In the genomic region with DNA sequence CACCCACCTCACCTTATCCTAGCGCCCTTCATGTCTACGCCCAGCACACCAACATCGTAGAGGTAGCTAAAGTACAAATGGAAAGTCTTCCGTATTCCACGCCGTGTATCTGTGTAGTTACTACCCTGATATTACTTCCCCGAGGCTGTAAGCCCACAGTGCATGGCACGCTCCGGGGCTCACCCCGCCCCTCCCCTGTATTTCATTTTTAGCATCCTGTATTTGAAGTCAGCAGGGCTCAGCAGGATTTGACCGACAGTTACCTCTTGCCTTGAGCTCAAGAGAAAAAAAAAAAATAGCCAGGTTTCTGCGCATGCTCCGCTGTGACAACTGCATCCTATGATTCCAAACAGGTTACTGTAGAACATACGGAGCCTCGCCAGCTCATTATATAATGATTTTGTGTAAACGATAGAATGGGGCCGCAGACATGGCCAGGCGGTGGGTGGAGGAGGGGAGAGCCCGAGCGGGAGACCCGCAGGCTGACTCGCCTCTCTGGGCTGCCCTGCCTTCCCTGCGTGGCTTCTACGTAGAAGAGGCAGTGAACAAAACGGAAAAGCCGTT, we compare ENCODE assay signal across 1 cellular context.
A peak's percentile ranks its signal among the peaks of the same experiment; 100 is the strongest.
TF ChIP-seq lines count a peak whose summit lies in the region.

No MANE protein-coding gene starts in this region.

TF ChIP-seq in GM12878, 131 proteins besides CTCF, POLR2A, EP300 and RAD21 (continued from another document and continues in another):
- TF ChIP-seq, protein P1, sequence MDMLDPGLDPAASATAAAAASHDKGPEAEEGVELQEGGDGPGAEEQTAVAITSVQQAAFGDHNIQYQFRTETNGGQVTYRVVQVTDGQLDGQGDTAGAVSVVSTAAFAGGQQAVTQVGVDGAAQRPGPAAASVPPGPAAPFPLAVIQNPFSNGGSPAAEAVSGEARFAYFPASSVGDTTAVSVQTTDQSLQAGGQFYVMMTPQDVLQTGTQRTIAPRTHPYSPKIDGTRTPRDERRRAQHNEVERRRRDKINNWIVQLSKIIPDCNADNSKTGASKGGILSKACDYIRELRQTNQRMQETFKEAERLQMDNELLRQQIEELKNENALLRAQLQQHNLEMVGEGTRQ (IDR thresholded peaks at IDR 0.05; ENCODE audit: borderline replicate concordance, low read depth, low read length), result no peak
- TF ChIP-seq WRNIP1 (IDR thresholded peaks at IDR 0.05; ENCODE audit: borderline replicate concordance, low read depth, low read length) (no peak), NRF1 (conservative IDR thresholded peaks at IDR 0.05; ENCODE audit: low read depth, low read length) (peak; percentile 42), IKZF1 (conservative IDR thresholded peaks at IDR 0.05) (0 out of 2 replicates have a peak, but pooled peaks have one; percentile 23), PAX8 (IDR thresholded peaks at IDR 0.05) (no peak), MXI1 (IDR thresholded peaks at IDR 0.05; ENCODE audit: low read depth, low read length) (0 out of 2 replicates have a peak, but pooled peaks have one; percentile 19), GATAD2B (conservative IDR thresholded peaks at IDR 0.05; ENCODE audit: low read depth) (0 out of 2 replicates have a peak, but pooled peaks have one; percentile 2), DPF2 (IDR thresholded peaks at IDR 0.05) (no peak), NR2F1 (conservative IDR thresholded peaks at IDR 0.05) (no peak), GABPA (IDR thresholded peaks at IDR 0.05; ENCODE audit: low read depth) (no peak), RCOR1 (conservative IDR thresholded peaks at IDR 0.05; ENCODE audit: low read depth, low read length) (no peak), SMAD5 (IDR thresholded peaks at IDR 0.05; ENCODE audit: low read depth) (no peak), SMAD1 (IDR thresholded peaks at IDR 0.05; ENCODE audit: low read depth, partially characterized antibody) (no peak), NR2C2 (IDR thresholded peaks at IDR 0.05; ENCODE audit: borderline replicate concordance, control insufficient read depth, insufficient read length, low read depth) (no peak), ATF7 (IDR thresholded peaks at IDR 0.05; ENCODE audit: low read depth) (no peak), BACH1 (IDR thresholded peaks at IDR 0.05; ENCODE audit: borderline replicate concordance) (0 out of 2 replicates have a peak, but pooled peaks have one; percentile 2), BMI1 (IDR thresholded peaks at IDR 0.05; ENCODE audit: borderline replicate concordance) (no peak), PAX5 (IDR thresholded peaks at IDR 0.05; ENCODE audit: borderline replicate concordance, low read depth, low read length) (no peak), SREBF1 (IDR thresholded peaks at IDR 0.05; ENCODE audit: low read length) (no peak), ZNF384 (IDR thresholded peaks at IDR 0.05; ENCODE audit: borderline replicate concordance, low read depth, low read length) (peak; percentile 95)
- TF ChIP-seq, protein P2, sequence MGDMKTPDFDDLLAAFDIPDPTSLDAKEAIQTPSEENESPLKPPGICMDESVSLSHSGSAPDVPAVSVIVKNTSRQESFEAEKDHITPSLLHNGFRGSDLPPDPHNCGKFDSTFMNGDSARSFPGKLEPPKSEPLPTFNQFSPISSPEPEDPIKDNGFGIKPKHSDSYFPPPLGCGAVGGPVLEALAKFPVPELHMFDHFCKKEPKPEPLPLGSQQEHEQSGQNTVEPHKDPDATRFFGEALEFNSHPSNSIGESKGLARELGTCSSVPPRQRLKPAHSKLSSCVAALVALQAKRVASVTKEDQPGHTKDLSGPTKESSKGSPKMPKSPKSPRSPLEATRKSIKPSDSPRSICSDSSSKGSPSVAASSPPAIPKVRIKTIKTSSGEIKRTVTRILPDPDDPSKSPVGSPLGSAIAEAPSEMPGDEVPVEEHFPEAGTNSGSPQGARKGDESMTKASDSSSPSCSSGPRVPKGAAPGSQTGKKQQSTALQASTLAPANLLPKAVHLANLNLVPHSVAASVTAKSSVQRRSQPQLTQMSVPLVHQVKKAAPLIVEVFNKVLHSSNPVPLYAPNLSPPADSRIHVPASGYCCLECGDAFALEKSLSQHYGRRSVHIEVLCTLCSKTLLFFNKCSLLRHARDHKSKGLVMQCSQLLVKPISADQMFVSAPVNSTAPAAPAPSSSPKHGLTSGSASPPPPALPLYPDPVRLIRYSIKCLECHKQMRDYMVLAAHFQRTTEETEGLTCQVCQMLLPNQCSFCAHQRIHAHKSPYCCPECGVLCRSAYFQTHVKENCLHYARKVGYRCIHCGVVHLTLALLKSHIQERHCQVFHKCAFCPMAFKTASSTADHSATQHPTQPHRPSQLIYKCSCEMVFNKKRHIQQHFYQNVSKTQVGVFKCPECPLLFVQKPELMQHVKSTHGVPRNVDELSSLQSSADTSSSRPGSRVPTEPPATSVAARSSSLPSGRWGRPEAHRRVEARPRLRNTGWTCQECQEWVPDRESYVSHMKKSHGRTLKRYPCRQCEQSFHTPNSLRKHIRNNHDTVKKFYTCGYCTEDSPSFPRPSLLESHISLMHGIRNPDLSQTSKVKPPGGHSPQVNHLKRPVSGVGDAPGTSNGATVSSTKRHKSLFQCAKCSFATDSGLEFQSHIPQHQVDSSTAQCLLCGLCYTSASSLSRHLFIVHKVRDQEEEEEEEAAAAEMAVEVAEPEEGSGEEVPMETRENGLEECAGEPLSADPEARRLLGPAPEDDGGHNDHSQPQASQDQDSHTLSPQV (IDR thresholded peaks at IDR 0.05), result no peak
- TF ChIP-seq, protein P3, sequence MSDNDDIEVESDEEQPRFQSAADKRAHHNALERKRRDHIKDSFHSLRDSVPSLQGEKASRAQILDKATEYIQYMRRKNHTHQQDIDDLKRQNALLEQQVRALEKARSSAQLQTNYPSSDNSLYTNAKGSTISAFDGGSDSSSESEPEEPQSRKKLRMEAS (IDR thresholded peaks at IDR 0.05; ENCODE audit: low read depth, low read length), result no peak
- TF ChIP-seq, protein P4, sequence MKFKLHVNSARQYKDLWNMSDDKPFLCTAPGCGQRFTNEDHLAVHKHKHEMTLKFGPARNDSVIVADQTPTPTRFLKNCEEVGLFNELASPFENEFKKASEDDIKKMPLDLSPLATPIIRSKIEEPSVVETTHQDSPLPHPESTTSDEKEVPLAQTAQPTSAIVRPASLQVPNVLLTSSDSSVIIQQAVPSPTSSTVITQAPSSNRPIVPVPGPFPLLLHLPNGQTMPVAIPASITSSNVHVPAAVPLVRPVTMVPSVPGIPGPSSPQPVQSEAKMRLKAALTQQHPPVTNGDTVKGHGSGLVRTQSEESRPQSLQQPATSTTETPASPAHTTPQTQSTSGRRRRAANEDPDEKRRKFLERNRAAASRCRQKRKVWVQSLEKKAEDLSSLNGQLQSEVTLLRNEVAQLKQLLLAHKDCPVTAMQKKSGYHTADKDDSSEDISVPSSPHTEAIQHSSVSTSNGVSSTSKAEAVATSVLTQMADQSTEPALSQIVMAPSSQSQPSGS (IDR thresholded peaks at IDR 0.05; ENCODE audit: low read length), result no peak
- TF ChIP-seq, protein P5, sequence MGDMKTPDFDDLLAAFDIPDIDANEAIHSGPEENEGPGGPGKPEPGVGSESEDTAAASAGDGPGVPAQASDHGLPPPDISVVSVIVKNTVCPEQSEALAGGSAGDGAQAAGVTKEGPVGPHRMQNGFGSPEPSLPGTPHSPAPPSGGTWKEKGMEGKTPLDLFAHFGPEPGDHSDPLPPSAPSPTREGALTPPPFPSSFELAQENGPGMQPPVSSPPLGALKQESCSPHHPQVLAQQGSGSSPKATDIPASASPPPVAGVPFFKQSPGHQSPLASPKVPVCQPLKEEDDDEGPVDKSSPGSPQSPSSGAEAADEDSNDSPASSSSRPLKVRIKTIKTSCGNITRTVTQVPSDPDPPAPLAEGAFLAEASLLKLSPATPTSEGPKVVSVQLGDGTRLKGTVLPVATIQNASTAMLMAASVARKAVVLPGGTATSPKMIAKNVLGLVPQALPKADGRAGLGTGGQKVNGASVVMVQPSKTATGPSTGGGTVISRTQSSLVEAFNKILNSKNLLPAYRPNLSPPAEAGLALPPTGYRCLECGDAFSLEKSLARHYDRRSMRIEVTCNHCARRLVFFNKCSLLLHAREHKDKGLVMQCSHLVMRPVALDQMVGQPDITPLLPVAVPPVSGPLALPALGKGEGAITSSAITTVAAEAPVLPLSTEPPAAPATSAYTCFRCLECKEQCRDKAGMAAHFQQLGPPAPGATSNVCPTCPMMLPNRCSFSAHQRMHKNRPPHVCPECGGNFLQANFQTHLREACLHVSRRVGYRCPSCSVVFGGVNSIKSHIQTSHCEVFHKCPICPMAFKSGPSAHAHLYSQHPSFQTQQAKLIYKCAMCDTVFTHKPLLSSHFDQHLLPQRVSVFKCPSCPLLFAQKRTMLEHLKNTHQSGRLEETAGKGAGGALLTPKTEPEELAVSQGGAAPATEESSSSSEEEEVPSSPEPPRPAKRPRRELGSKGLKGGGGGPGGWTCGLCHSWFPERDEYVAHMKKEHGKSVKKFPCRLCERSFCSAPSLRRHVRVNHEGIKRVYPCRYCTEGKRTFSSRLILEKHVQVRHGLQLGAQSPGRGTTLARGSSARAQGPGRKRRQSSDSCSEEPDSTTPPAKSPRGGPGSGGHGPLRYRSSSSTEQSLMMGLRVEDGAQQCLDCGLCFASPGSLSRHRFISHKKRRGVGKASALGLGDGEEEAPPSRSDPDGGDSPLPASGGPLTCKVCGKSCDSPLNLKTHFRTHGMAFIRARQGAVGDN (IDR thresholded peaks at IDR 0.05), result 0 out of 2 replicates have a peak, but pooled peaks have one; percentile 27
- TF ChIP-seq, protein P6, sequence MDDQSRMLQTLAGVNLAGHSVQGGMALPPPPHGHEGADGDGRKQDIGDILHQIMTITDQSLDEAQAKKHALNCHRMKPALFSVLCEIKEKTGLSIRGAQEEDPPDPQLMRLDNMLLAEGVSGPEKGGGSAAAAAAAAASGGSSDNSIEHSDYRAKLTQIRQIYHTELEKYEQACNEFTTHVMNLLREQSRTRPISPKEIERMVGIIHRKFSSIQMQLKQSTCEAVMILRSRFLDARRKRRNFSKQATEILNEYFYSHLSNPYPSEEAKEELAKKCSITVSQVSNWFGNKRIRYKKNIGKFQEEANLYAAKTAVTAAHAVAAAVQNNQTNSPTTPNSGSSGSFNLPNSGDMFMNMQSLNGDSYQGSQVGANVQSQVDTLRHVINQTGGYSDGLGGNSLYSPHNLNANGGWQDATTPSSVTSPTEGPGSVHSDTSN (IDR thresholded peaks at IDR 0.05; ENCODE audit: insufficient replicate concordance, low read depth, low read length), result no peak
- TF ChIP-seq, protein P7, sequence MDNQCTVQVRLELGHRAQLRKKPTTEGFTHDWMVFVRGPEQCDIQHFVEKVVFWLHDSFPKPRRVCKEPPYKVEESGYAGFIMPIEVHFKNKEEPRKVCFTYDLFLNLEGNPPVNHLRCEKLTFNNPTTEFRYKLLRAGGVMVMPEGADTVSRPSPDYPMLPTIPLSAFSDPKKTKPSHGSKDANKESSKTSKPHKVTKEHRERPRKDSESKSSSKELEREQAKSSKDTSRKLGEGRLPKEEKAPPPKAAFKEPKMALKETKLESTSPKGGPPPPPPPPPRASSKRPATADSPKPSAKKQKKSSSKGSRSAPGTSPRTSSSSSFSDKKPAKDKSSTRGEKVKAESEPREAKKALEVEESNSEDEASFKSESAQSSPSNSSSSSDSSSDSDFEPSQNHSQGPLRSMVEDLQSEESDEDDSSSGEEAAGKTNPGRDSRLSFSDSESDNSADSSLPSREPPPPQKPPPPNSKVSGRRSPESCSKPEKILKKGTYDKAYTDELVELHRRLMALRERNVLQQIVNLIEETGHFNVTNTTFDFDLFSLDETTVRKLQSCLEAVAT (IDR thresholded peaks at IDR 0.05), result 0 out of 2 replicates have a peak, but pooled peaks have one; percentile 50
- TF ChIP-seq, protein P8, sequence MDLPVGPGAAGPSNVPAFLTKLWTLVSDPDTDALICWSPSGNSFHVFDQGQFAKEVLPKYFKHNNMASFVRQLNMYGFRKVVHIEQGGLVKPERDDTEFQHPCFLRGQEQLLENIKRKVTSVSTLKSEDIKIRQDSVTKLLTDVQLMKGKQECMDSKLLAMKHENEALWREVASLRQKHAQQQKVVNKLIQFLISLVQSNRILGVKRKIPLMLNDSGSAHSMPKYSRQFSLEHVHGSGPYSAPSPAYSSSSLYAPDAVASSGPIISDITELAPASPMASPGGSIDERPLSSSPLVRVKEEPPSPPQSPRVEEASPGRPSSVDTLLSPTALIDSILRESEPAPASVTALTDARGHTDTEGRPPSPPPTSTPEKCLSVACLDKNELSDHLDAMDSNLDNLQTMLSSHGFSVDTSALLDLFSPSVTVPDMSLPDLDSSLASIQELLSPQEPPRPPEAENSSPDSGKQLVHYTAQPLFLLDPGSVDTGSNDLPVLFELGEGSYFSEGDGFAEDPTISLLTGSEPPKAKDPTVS (IDR thresholded peaks at IDR 0.05; ENCODE audit: low read depth, low read length), result no peak
- TF ChIP-seq, protein P9, sequence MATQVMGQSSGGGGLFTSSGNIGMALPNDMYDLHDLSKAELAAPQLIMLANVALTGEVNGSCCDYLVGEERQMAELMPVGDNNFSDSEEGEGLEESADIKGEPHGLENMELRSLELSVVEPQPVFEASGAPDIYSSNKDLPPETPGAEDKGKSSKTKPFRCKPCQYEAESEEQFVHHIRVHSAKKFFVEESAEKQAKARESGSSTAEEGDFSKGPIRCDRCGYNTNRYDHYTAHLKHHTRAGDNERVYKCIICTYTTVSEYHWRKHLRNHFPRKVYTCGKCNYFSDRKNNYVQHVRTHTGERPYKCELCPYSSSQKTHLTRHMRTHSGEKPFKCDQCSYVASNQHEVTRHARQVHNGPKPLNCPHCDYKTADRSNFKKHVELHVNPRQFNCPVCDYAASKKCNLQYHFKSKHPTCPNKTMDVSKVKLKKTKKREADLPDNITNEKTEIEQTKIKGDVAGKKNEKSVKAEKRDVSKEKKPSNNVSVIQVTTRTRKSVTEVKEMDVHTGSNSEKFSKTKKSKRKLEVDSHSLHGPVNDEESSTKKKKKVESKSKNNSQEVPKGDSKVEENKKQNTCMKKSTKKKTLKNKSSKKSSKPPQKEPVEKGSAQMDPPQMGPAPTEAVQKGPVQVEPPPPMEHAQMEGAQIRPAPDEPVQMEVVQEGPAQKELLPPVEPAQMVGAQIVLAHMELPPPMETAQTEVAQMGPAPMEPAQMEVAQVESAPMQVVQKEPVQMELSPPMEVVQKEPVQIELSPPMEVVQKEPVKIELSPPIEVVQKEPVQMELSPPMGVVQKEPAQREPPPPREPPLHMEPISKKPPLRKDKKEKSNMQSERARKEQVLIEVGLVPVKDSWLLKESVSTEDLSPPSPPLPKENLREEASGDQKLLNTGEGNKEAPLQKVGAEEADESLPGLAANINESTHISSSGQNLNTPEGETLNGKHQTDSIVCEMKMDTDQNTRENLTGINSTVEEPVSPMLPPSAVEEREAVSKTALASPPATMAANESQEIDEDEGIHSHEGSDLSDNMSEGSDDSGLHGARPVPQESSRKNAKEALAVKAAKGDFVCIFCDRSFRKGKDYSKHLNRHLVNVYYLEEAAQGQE (IDR thresholded peaks at IDR 0.05; ENCODE audit: low read depth, low read length), result no peak
- TF ChIP-seq, protein P10, sequence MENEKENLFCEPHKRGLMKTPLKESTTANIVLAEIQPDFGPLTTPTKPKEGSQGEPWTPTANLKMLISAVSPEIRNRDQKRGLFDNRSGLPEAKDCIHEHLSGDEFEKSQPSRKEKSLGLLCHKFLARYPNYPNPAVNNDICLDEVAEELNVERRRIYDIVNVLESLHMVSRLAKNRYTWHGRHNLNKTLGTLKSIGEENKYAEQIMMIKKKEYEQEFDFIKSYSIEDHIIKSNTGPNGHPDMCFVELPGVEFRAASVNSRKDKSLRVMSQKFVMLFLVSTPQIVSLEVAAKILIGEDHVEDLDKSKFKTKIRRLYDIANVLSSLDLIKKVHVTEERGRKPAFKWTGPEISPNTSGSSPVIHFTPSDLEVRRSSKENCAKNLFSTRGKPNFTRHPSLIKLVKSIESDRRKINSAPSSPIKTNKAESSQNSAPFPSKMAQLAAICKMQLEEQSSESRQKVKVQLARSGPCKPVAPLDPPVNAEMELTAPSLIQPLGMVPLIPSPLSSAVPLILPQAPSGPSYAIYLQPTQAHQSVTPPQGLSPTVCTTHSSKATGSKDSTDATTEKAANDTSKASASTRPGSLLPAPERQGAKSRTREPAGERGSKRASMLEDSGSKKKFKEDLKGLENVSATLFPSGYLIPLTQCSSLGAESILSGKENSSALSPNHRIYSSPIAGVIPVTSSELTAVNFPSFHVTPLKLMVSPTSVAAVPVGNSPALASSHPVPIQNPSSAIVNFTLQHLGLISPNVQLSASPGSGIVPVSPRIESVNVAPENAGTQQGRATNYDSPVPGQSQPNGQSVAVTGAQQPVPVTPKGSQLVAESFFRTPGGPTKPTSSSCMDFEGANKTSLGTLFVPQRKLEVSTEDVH (IDR thresholded peaks at IDR 0.05; ENCODE audit: low read depth, partially characterized antibody), result no peak
